In genomic region chr16:56657555-56658430, GRCh38 we compare ENCODE assay signal across 9 cellular contexts. TPM values are rescaled to one million over a fixed set of nuclear protein-coding genes. Genes with fewer than 3 reads are reported as not detected.
DNase-seq lines count a peak whose midpoint lies in the region.
"Had no signal": no experiment of that assay in that cellular context is flagged by ENCODE, and none has a peak within 500 bp of the region (broad histone marks: within the 10 kb centered on the region; RNA-seq: fewer than 3 reads in every experiment).

Gene MT1F, plus strand, starts transcription at chr16:56657959. Its CDS starts 100 bp downstream, at chr16:56658059.

- H3K23ac ChIP-seq in mesenchymal stem cell (ENCODE audit: low read length in 2 of 2) = no peak within 1 kb of the TSS

- H2BK5ac ChIP-seq in mesenchymal stem cell (ENCODE audit: low read depth, low read length, poor library complexity, severe bottlenecking) = no peak within 1 kb of the TSS

- H2BK12ac ChIP-seq in mesenchymal stem cell (ENCODE audit: low read length in 2 of 2) = no peak within 1 kb of the TSS

- no peaks in the 10 kb centered on the region for H3K9me3 ChIP-seq in mesenchymal stem cell (ENCODE audit: control insufficient read depth, low read length)

- H4K91ac ChIP-seq in mesenchymal stem cell (ENCODE audit: low read length) = no peak within 1 kb of the TSS

- H2BK15ac ChIP-seq in mesenchymal stem cell (ENCODE audit: low read depth, poor library complexity, severe bottlenecking) = peak within 1 kb of the TSS; percentile 13

- H2BK120ac ChIP-seq in mesenchymal stem cell (ENCODE audit: low read depth, low read length) = no peak within 1 kb of the TSS

- 3% methylated on average over 46 of the region's 48 CpGs for WGBS in mesenchymal stem cell

- peak within 1 kb of the TSS; percentile 34 to 73 for H3K4me3 ChIP-seq in mesenchymal stem cell (ENCODE audit: insufficient read depth in 1 of 2, low read depth in 1 of 2, low read length in 2 of 2)

- no peak within 1 kb of the TSS for H3K4ac ChIP-seq in mesenchymal stem cell (ENCODE audit: low read depth in 1 of 2, low read length in 2 of 2)

- no peak within 1 kb of the TSS for H2AFZ ChIP-seq in mesenchymal stem cell (ENCODE audit: low read depth, low read length)

- H3K14ac ChIP-seq in mesenchymal stem cell (ENCODE audit: low read length in 2 of 2) = no peak within 1 kb of the TSS

- H3K4me2 ChIP-seq in mesenchymal stem cell (ENCODE audit: low read length, poor library complexity, severe bottlenecking) = peak within 1 kb of the TSS; percentile 63

- H3K9ac ChIP-seq in mesenchymal stem cell (ENCODE audit: low read length) = peak within 1 kb of the TSS; percentile 5

- H3K18ac ChIP-seq in mesenchymal stem cell (ENCODE audit: low read depth in 1 of 2, low read length in 2 of 2) = no peak within 1 kb of the TSS

- no peak within 1 kb of the TSS for H3K27ac ChIP-seq in mesenchymal stem cell (ENCODE audit: low read length, poor library complexity, severe bottlenecking)
- H3K27ac ChIP-seq: 22Rv1 had no signal

- no peaks in the 10 kb centered on the region for H3K36me3 ChIP-seq in mesenchymal stem cell (ENCODE audit: control insufficient read depth in 1 of 2, insufficient read depth in 2 of 2, low read depth in 1 of 2, low read length in 2 of 2)

- DNase-seq in DMS 273 (lab: John Stamatoyannopoulos, UW; ENCODE audit: unreplicated experiment) = peak; percentile 80
- DNase-seq in DMS 273 treated with DMSO at 0.1 percent for 48 hours (lab: John Stamatoyannopoulos, UW) = no peak
- DNase-seq in NCI-H510A treated with DMSO at 0.1 percent for 48 hours (lab: John Stamatoyannopoulos, UW) = peak; percentile 55
- DNase-seq in activated CD8-positive, alpha-beta memory T cell treated with anti-CD3 and anti-CD28 coated beads for 1 hour (ENCODE audit: extremely low read depth in 1 of 2, low read depth in 1 of 2) = peak; percentile 24 to 62
- peak; percentile 54 for DNase-seq in effector CD4-positive, alpha-beta T cell
- DNase-seq in mesenchymal stem cell = peak; percentile 49
- DNase-seq in stimulated activated CD8-positive, alpha-beta memory T cell treated with anti-CD3 and anti-CD28 coated beads, Interleukin-12 subunit alpha, Interleukin-12 subunit beta, amount 100 ng/mL, for 24 hours (ENCODE audit: extremely low read depth) = peak; percentile 41
- DNase-seq in GOT3 (lab: John Stamatoyannopoulos, UW) = no peak

- H3K27me3 ChIP-seq in mesenchymal stem cell (ENCODE audit: control insufficient read depth in 1 of 2, insufficient read depth in 1 of 2, low read length in 2 of 2) = peaks cover 57 to 58% of the 10 kb centered on the region in 2 experiments

- H3K4me1 ChIP-seq in mesenchymal stem cell (ENCODE audit: control insufficient read depth, insufficient read depth, low read depth, low read length) = peaks cover 19% of the 10 kb centered on the region

- no peak within 1 kb of the TSS for H4K8ac ChIP-seq in mesenchymal stem cell (ENCODE audit: low read length)

- no peaks in the 10 kb centered on the region for H3K79me1 ChIP-seq in mesenchymal stem cell (replicated peaks; ENCODE audit: low read length, poor library complexity, severe bottlenecking)

- no peak within 1 kb of the TSS for H2AK5ac ChIP-seq in mesenchymal stem cell (ENCODE audit: low read length, severe bottlenecking)

RNA-seq across cellular contexts. Expression of gene MT1F, which starts in this region (rescaled TPM):
- not detected for polyA plus RNA-seq in mesenchymal stem cell (2013, experiment 1 of 2)
- not detected for polyA plus RNA-seq in mesenchymal stem cell (2013, experiment 2 of 2)

Comparison
In these comparisons a context has a peak if more than half of its experiments do, and no peak if none do; other contexts are left out.
1. DNase-seq: peak in DMS 273 (single experiment), NCI-H510A treated with DMSO at 0.1 percent for 48 hours (single experiment), activated CD8-positive, alpha-beta memory T cell treated with anti-CD3 and anti-CD28 coated beads for 1 hour (2 of 2), effector CD4-positive, alpha-beta T cell (single experiment), mesenchymal stem cell (single experiment) and stimulated activated CD8-positive, alpha-beta memory T cell treated with anti-CD3 and anti-CD28 coated beads, Interleukin-12 subunit alpha, Interleukin-12 subunit beta, amount 100 ng/mL, for 24 hours (single experiment); none in DMS 273 treated with DMSO at 0.1 percent for 48 hours (single experiment) and GOT3 (single experiment).